ENCODE assay signal across 22 cellular contexts in genomic region chr2:48998449-48998848, GRCh38.
"Had no signal": no experiment of that assay in that cellular context is flagged by ENCODE, and none has a peak within 500 bp of the region (broad histone marks: within the 10 kb centered on the region; RNA-seq: fewer than 3 reads in every experiment).

No MANE protein-coding gene starts in this region.

- H3K36me3 ChIP-seq: esophagus muscularis mucosa, gastroesophageal sphincter, heart right ventricle, left lung, lower lobe of right lung had no signal

- H3K27me3 ChIP-seq: dorsolateral prefrontal cortex, esophagus muscularis mucosa, foreskin keratinocyte, gastroesophageal sphincter, left lung had no signal

- FAIRE-seq: colon, endothelial cell of umbilical vein, frontal cortex, islet of Langerhans, keratinocyte had no signal

- ATAC-seq: foreskin keratinocyte, gastroesophageal sphincter, heart right ventricle, left cardiac atrium, left lung, left ventricle myocardium superior, lower lobe of right lung, mucosa of descending colon had no signal

- H3K9me3 ChIP-seq: esophagus muscularis mucosa, gastroesophageal sphincter, heart right ventricle, left lung, lower lobe of right lung, mucosa of descending colon had no signal

- H3K4me3 ChIP-seq: coronary artery, dorsolateral prefrontal cortex, esophagus muscularis mucosa, gastroesophageal sphincter, heart right ventricle, left lung, lower lobe of right lung, mucosa of descending colon had no signal

- H3K4me1 ChIP-seq: esophagus muscularis mucosa, foreskin keratinocyte, gastroesophageal sphincter had no signal

- DNase-seq: dermis blood vessel endothelial cell; dorsolateral prefrontal cortex; effector CD4-positive, alpha-beta T cell; effector memory CD4-positive, alpha-beta T cell; foreskin keratinocyte; heart right ventricle; hippocampal formation; left cardiac atrium; left lung; left ventricle myocardium superior; lower lobe of right lung; mesenchymal stem cell; mucosa of descending colon; naive B cell had no signal

- H3K27ac ChIP-seq: coronary artery, dorsolateral prefrontal cortex, esophagus muscularis mucosa, foreskin keratinocyte, gastroesophageal sphincter, heart right ventricle, left lung, lower lobe of right lung had no signal
